Comparison of ENCODE assay signal across 1 cellular context in the genomic region with DNA sequence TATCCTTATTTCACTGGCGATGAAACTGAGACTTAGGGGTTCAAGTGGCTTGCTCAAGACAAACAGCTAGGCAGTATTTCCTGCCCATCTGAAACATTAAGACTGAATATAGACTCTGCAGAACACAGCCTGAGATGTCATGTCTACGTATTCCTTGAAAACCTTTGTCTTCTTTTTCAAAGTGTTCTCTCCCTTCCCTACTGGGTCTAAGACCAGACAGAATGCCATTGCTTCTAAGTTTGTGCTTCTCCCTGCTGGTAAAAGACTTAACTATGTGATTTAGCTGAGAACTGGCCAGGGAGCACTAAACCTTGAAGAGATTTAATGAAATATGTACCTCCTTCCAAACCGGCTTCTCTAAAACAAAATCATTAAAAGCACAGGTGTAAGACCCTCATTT.
TF ChIP-seq lines count a peak whose summit lies in the region.

No MANE protein-coding gene starts in this region.

TF ChIP-seq in WTC11, 78 proteins besides CTCF, POLR2A, EP300 and RAD21 (continued from another document):
- TF ChIP-seq FOXP4 (CRISPR knock-in tag; IDR thresholded peaks at IDR 0.05) = no peak
- no peak for TF ChIP-seq GRHL2 (CRISPR knock-in tag; IDR thresholded peaks at IDR 0.05; ENCODE audit: insufficient replicate concordance, severe bottlenecking)
- TF ChIP-seq, protein P1, sequence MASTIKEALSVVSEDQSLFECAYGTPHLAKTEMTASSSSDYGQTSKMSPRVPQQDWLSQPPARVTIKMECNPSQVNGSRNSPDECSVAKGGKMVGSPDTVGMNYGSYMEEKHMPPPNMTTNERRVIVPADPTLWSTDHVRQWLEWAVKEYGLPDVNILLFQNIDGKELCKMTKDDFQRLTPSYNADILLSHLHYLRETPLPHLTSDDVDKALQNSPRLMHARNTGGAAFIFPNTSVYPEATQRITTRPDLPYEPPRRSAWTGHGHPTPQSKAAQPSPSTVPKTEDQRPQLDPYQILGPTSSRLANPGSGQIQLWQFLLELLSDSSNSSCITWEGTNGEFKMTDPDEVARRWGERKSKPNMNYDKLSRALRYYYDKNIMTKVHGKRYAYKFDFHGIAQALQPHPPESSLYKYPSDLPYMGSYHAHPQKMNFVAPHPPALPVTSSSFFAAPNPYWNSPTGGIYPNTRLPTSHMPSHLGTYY (CRISPR knock-in tag; IDR thresholded peaks at IDR 0.05) = no peak
- TF ChIP-seq, protein P2, sequence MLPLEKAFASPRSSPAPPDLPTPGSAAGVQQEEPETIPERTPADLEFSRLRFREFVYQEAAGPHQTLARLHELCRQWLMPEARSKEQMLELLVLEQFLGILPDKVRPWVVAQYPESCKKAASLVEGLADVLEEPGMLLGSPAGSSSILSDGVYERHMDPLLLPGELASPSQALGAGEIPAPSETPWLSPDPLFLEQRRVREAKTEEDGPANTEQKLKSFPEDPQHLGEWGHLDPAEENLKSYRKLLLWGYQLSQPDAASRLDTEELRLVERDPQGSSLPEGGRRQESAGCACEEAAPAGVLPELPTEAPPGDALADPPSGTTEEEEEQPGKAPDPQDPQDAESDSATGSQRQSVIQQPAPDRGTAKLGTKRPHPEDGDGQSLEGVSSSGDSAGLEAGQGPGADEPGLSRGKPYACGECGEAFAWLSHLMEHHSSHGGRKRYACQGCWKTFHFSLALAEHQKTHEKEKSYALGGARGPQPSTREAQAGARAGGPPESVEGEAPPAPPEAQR (CRISPR knock-in tag; IDR thresholded peaks at IDR 0.05) = no peak
- TF ChIP-seq E2F4 (CRISPR knock-in tag; IDR thresholded peaks at IDR 0.05; ENCODE audit: borderline replicate concordance, low read depth) = no peak
- no peak for TF ChIP-seq CBFB (CRISPR knock-in tag; IDR thresholded peaks at IDR 0.05; ENCODE audit: low read depth)
- no peak for TF ChIP-seq ZNF317 (CRISPR knock-in tag; IDR thresholded peaks at IDR 0.05; ENCODE audit: borderline replicate concordance, low read depth)
TF ChIP-seq in WTC11: peak in this region for 0.
